Comparison of ENCODE assay signal across 31 cellular contexts in genomic region chr10:53765311-53765710, GRCh38.
DNase-seq lines count a peak whose midpoint lies in the region; ATAC-seq and TF ChIP-seq lines count a peak whose summit lies in the region.
"Had no signal": no experiment of that assay in that cellular context is flagged by ENCODE, and none has a peak within 500 bp of the region (broad histone marks: within the 10 kb centered on the region; RNA-seq: fewer than 3 reads in every experiment).

No MANE protein-coding gene starts in this region.

- POLR2A ChIA-PET in PC-3 (lab: Charles Lee; ENCODE audit: unreplicated experiment): no interaction called here

- TF ChIP-seq CTCF in PC-3 (conservative IDR thresholded peaks at IDR 0.05; ENCODE audit: low read depth, low read length) (no peak), astrocyte of the spinal cord (IDR thresholded peaks at IDR 0.05; ENCODE audit: low read depth, low read length) (no peak)

- H3K27ac ChIP-seq in PC-3 (ENCODE audit: low read length) (no peak overlapping the region), mesenchymal stem cell (ENCODE audit: low read length, poor library complexity, severe bottlenecking) (no peak overlapping the region)
- H3K27ac ChIP-seq: C4-2B, cardiac muscle cell, coronary artery, HL-60, right lobe of liver, suprapubic skin, upper lobe of right lung had no signal

- no peak overlapping the region for H3K18ac ChIP-seq in mesenchymal stem cell (ENCODE audit: low read depth in 1 of 2, low read length in 2 of 2)

- H3F3A ChIP-seq in PC-3 (ENCODE audit: low read length, unreplicated experiment): no peaks in the 10 kb centered on the region

- DNase-seq in HPDE6-E6E7 (ENCODE audit: extremely low spot score) (peak; percentile 7), PC-3 (peak; percentile 71), astrocyte of the spinal cord (ENCODE audit: low read depth, low spot score) (peak; percentile 40), mesenchymal stem cell (peak; percentile 88), COLO668 (lab: John Stamatoyannopoulos, UW; ENCODE audit: unreplicated experiment) (no peak), amygdala (lab: John Stamatoyannopoulos, UW) (no peak)
- DNase-seq: activated CD4-positive, alpha-beta T cell treated with anti-CD3 and anti-CD28 coated beads, Interleukin-2, amount 50 U/mL, for 4 hours; activated CD4-positive, CD25-positive, alpha-beta regulatory T cell; activated naive CD4-positive, alpha-beta T cell; activated T-cell treated with anti-CD3 and anti-CD28 coated beads, Interleukin-2, amount 50 U/mL, for 72 hours; Calu3; DND-41; effector memory CD4-positive, alpha-beta T cell; IMR-90; left colon; NCI-H1417; NCI-H2081; NCI-H345; posterior cingulate gyrus; right lobe of liver; stimulated activated naive B cell treated with anti-CD40 and anti-IgM and Interleukin-4, amounts not matched to agents 10 μg/mL and 1 μg/mL and 100 μg/mL, for 72 hours; T-helper 9 cell; upper lobe of right lung had no signal

- H3K4me3 ChIP-seq in PC-3 (ENCODE audit: low read length): no peak overlapping the region
- no peak overlapping the region for H3K4me3 ChIP-seq in astrocyte of the spinal cord (ENCODE audit: low read depth, low read length)
- H3K4me3 ChIP-seq in mesenchymal stem cell (ENCODE audit: insufficient read depth in 1 of 2, low read depth in 1 of 2, low read length in 2 of 2): no peak overlapping the region
- H3K4me3 ChIP-seq: cardiac muscle cell, coronary artery, right lobe of liver, suprapubic skin, upper lobe of right lung had no signal

- no peak overlapping the region for H2AK5ac ChIP-seq in mesenchymal stem cell (ENCODE audit: low read length, severe bottlenecking)

- no peaks in the 10 kb centered on the region for H3K9me2 ChIP-seq in PC-3 (replicated peaks; ENCODE audit: low read length)

- no peak overlapping the region for H2BK120ac ChIP-seq in mesenchymal stem cell (ENCODE audit: low read depth, low read length)

- no peak overlapping the region for H3K23ac ChIP-seq in mesenchymal stem cell (ENCODE audit: low read length in 2 of 2)

- no peak overlapping the region for H3K4ac ChIP-seq in mesenchymal stem cell (ENCODE audit: low read depth in 1 of 2, low read length in 2 of 2)

- H3K9me3 ChIP-seq in PC-3 (ENCODE audit: low read length) (no peaks in the 10 kb centered on the region), mesenchymal stem cell (ENCODE audit: control insufficient read depth, low read length) (no peaks in the 10 kb centered on the region)
- H3K9me3 ChIP-seq: right lobe of liver, upper lobe of right lung had no signal

- H2AFZ ChIP-seq in PC-3 (ENCODE audit: low read length): no peak overlapping the region
- no peak overlapping the region for H2AFZ ChIP-seq in mesenchymal stem cell (ENCODE audit: low read depth, low read length)

- in situ Hi-C loops in astrocyte of the spinal cord (cut with HindIII; ENCODE audit: low sequenced_read_pairs): no loop called here

- no peak overlapping the region for H3K14ac ChIP-seq in mesenchymal stem cell (ENCODE audit: low read length in 2 of 2)

- H4K20me1 ChIP-seq in PC-3 (ENCODE audit: low read length): no peaks in the 10 kb centered on the region

- H2BK12ac ChIP-seq in mesenchymal stem cell (ENCODE audit: low read length in 2 of 2): no peak overlapping the region

- H3K36me3 ChIP-seq in PC-3 (ENCODE audit: low read depth, low read length) (no peaks in the 10 kb centered on the region), mesenchymal stem cell (ENCODE audit: control insufficient read depth in 1 of 2, insufficient read depth in 2 of 2, low read depth in 1 of 2, low read length in 2 of 2) (no peaks in the 10 kb centered on the region)
- H3K36me3 ChIP-seq: cardiac muscle cell, right lobe of liver, suprapubic skin, upper lobe of right lung had no signal

- no peaks in the 10 kb centered on the region for H3K79me2 ChIP-seq in PC-3 (ENCODE audit: low read length)

- H3K4me2 ChIP-seq in PC-3 (ENCODE audit: low read length): no peak overlapping the region
- H3K4me2 ChIP-seq in mesenchymal stem cell (ENCODE audit: low read length, poor library complexity, severe bottlenecking): no peak overlapping the region

- no peaks in the 10 kb centered on the region for H3K27me3 ChIP-seq in PC-3 (ENCODE audit: low read length)
- no peaks in the 10 kb centered on the region for H3K27me3 ChIP-seq in mesenchymal stem cell (ENCODE audit: control insufficient read depth in 1 of 2, insufficient read depth in 1 of 2, low read length in 2 of 2)
- H3K27me3 ChIP-seq: cardiac muscle cell, right lobe of liver, suprapubic skin, upper lobe of right lung had no signal

- no peak overlapping the region for H2BK15ac ChIP-seq in mesenchymal stem cell (ENCODE audit: low read depth, poor library complexity, severe bottlenecking)

- H3K4me1 ChIP-seq in PC-3 (ENCODE audit: insufficient read depth, low read length) (no peaks in the 10 kb centered on the region), mesenchymal stem cell (ENCODE audit: control insufficient read depth, insufficient read depth, low read depth, low read length) (no peaks in the 10 kb centered on the region)
- H3K4me1 ChIP-seq: right lobe of liver, suprapubic skin, upper lobe of right lung had no signal

- BruUV-seq in PC-3 (replicated peaks; lab: Mats Ljungman, UMichigan): no TSS peak

- no peak overlapping the region for H2BK5ac ChIP-seq in mesenchymal stem cell (ENCODE audit: low read depth, low read length, poor library complexity, severe bottlenecking)

- H4K91ac ChIP-seq in mesenchymal stem cell (ENCODE audit: low read length): no peak overlapping the region

- H3K79me1 ChIP-seq in mesenchymal stem cell (replicated peaks; ENCODE audit: low read length, poor library complexity, severe bottlenecking): no peaks in the 10 kb centered on the region

- no peak overlapping the region for H4K8ac ChIP-seq in mesenchymal stem cell (ENCODE audit: low read length)

- CTCF ChIA-PET in PC-3 (lab: Charles Lee): interaction anchor here (0.6 kb wide), 1 partner anchor 10 kb away, joined by 16 read pairs; no protein-coding TSS in a partner anchor

- WGBS in mesenchymal stem cell: 39% methylated on average over 1 of the region's 1 CpG

- intact Hi-C loops in PC-3 (cut with micrococcal nuclease): no loop called here

- ATAC-seq in PC-3 (peak; percentile 90), HG02885 (IDR thresholded peaks at IDR 0.05; ENCODE audit: poor library complexity, unreplicated experiment) (no peak), HG02970 (IDR thresholded peaks at IDR 0.05; ENCODE audit: low FRiP score, unreplicated experiment) (no peak)
- ATAC-seq: activated T-cell treated with anti-CD3 and anti-CD28 coated beads, Interleukin-2, amount 50 U/mL, for 72 hours; esophagus mucosa; left colon; right lobe of liver; stimulated activated naive B cell treated with anti-CD40 and anti-IgM and Interleukin-4, amounts not matched to agents 10 μg/mL and 1 μg/mL and 100 μg/mL, for 72 hours; upper lobe of right lung had no signal

- no peak overlapping the region for H3K9ac ChIP-seq in PC-3 (ENCODE audit: low read length)
- H3K9ac ChIP-seq in mesenchymal stem cell (ENCODE audit: low read length): no peak overlapping the region

Comparison
In these comparisons a context has a peak if more than half of its experiments do, and no peak if none do; other contexts are left out.
1. DNase-seq: peak in HPDE6-E6E7 (single experiment), PC-3 (single experiment), astrocyte of the spinal cord (single experiment) and mesenchymal stem cell (single experiment); none in COLO668 (single experiment) and amygdala (0 of 56).